13 cellular contexts compared by ENCODE assay signal in the genomic region with DNA sequence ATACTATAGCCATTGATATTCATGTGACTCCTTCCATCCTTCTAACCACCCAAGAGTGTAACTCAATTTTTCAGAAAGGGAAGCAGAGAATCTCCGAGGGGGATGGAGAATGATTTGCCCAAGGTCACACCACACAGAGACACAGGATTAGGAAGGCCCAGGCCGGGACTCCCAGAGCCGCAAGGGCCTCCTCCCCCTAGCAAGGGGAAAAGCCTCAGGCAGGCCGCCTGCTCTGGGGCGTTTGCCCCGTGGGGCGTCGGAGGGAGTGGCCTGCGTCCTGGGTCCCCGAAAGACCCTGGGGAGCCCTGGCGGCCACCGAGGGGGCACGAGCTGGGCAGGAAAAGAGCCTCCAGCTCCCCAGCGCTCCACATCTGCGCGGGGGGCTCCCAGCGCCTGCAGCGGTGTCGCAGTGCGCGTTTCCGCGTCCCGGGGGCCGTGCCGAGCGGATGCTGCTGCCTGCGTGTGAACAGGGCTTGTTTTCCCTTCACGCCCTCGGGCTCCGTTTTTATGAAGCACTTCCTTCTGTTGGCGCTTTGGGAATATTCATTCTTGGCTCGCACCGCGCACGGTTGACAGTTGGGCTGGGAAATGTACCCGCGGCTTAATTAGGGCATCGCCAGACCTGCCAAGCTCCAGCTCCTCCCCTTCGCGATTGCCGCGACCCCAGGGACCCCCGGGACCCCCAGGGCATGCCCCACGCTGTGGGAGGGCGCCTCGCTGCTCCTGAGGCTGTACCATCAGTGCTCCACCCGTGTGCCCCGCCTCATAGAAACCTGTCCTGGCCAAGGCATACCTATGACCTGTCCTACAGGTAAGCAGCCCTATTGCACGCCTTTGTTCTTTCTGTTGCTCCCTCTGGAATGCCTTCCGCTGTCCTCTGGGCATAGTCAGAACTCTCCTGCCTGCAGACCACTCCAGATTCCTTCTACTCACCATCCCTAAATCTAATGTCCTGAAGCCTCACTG.
DNase-seq lines count a peak whose midpoint lies in the region; ATAC-seq, FAIRE-seq and TF ChIP-seq lines count a peak whose summit lies in the region.
"Had no signal": no experiment of that assay in that cellular context is flagged by ENCODE, and none has a peak within 500 bp of the region (broad histone marks: within the 10 kb centered on the region; RNA-seq: fewer than 3 reads in every experiment).

No MANE protein-coding gene starts in this region.

- H3K27ac ChIP-seq in HUES64 (ENCODE audit: low read depth, low read length) = no peak overlapping the region
- no peak overlapping the region for H3K27ac ChIP-seq in colonic mucosa
- H3K27ac ChIP-seq in keratinocyte (ENCODE audit: control insufficient read depth, insufficient read depth, low read length) = no peak overlapping the region
- peak overlapping the region in 2 of 4 donors; percentile 7 to 13 for H3K27ac ChIP-seq in transverse colon
- H3K27ac ChIP-seq: HL-60 had no signal

- intact Hi-C loops in colonic mucosa (cut with DNase I) = no loop called here
- intact Hi-C loops in transverse colon (cut with DNase I; ENCODE audit: low total_unique reads) = no loop called here
- intact Hi-C loops in activated CD4-positive, alpha-beta T cell treated with anti-CD3 and anti-CD28 coated beads for 36 hours (cut with DNase I, micrococcal nuclease) = no loop called here

- in situ Hi-C loops in transverse colon (cut with MboI; ENCODE audit: low pct_ligation_motif_present in 1 of 4, low pct_unique_long_range_greater_than_20kb in 1 of 4, low sequenced_read_pairs in 3 of 4) (no loop called here), HAP-1 (cut with MboI; ENCODE audit: low sequenced_read_pairs) (no loop called here)

- 17% methylated on average over 51 of the region's 51 CpGs for WGBS in HUES64
- 11 to 48% methylated on average over 2 to 51 of the region's 51 CpGs for WGBS in transverse colon (ENCODE audit: low coverage in 1 of 2), 2 donors

- TF ChIP-seq CTCF in colonic mucosa (IDR thresholded peaks at IDR 0.05) (no peak), keratinocyte (optimal IDR thresholded peaks at IDR 0.05 in 1 of 3, IDR thresholded peaks at IDR 0.05 in 1 of 3, conservative IDR thresholded peaks at IDR 0.05 in 1 of 3; ENCODE audit: extremely low read depth in 1 of 3, insufficient read depth in 2 of 3, low read length in 3 of 3) (no peak), transverse colon (IDR thresholded peaks at IDR 0.05) (no peak)

- H3K27me3 ChIP-seq in HUES64 (ENCODE audit: insufficient read depth, low read length) = peaks cover 100% of the 10 kb centered on the region
- H3K27me3 ChIP-seq in colonic mucosa = no peaks in the 10 kb centered on the region
- H3K27me3 ChIP-seq in keratinocyte (ENCODE audit: control insufficient read depth, extremely low read depth, insufficient read depth, low read length) = peaks cover 8% of the 10 kb centered on the region
- H3K27me3 ChIP-seq in transverse colon = peaks cover 19% of the 10 kb centered on the region
- no peaks in the 10 kb centered on the region for H3K27me3 ChIP-seq in HAP-1 (ENCODE audit: low read depth)

- no peak for ATAC-seq in activated CD4-positive, alpha-beta T cell treated with anti-CD3 and anti-CD28 coated beads for 36 hours
- ATAC-seq in GM21576 (IDR thresholded peaks at IDR 0.05; ENCODE audit: unreplicated experiment) = no peak

- no peaks in the 10 kb centered on the region for H4K20me1 ChIP-seq in keratinocyte (ENCODE audit: control insufficient read depth, extremely low read depth, insufficient read depth, low read length)

- no peaks in the 10 kb centered on the region for H3K36me3 ChIP-seq in HUES64 (ENCODE audit: insufficient read depth, low read length)
- H3K36me3 ChIP-seq in colonic mucosa = no peaks in the 10 kb centered on the region
- H3K36me3 ChIP-seq in keratinocyte (ENCODE audit: control insufficient read depth in 2 of 2, extremely low read depth in 1 of 2, insufficient read depth in 2 of 2, low read length in 2 of 2) = no peaks in the 10 kb centered on the region
- no peaks in the 10 kb centered on the region for H3K36me3 ChIP-seq in transverse colon
- H3K36me3 ChIP-seq in HAP-1 (replicated peaks) = no peaks in the 10 kb centered on the region

- no peak overlapping the region for H3K4me3 Mint-ChIP-seq in activated CD4-positive, alpha-beta T cell treated with anti-CD3 and anti-CD28 coated beads for 36 hours
- H3K4me3 Mint-ChIP-seq: activated T-cell treated with anti-CD3 and anti-CD28 coated beads, Interleukin-2, amount 50 U/mL, for 24 hours; T-helper 1 cell treated with Interleukin-12 subunit alpha and Interleukin-12 subunit beta and Interleukin-4 antibody, amounts not matched to agents 30 μg/mL and 1 μg/mL, for 36 hours had no signal

- peaks cover 21% of the 10 kb centered on the region for H3K27me3 Mint-ChIP-seq in activated CD4-positive, alpha-beta T cell treated with anti-CD3 and anti-CD28 coated beads for 36 hours

- no peak for TF ChIP-seq POLR2A in transverse colon (IDR thresholded peaks at IDR 0.05)

- dilution Hi-C loops in keratinocyte (cut with MboI; ENCODE audit: extremely low pct_ligation_motif_present, low sequenced_read_pairs) = no loop called here

- no peaks in the 10 kb centered on the region for H3K36me3 Mint-ChIP-seq in activated CD4-positive, alpha-beta T cell treated with anti-CD3 and anti-CD28 coated beads for 36 hours (ENCODE audit: low read depth)

- no peaks in the 10 kb centered on the region for H3K9me1 ChIP-seq in keratinocyte (ENCODE audit: control insufficient read depth, extremely low read depth, insufficient read depth, low read length)

- H3K27ac Mint-ChIP-seq in activated CD4-positive, alpha-beta T cell treated with anti-CD3 and anti-CD28 coated beads for 36 hours = no peak overlapping the region
- H3K27ac Mint-ChIP-seq: activated T-cell treated with anti-CD3 and anti-CD28 coated beads, Interleukin-2, amount 50 U/mL, for 24 hours; T-helper 1 cell treated with Interleukin-12 subunit alpha and Interleukin-12 subunit beta and Interleukin-4 antibody, amounts not matched to agents 30 μg/mL and 1 μg/mL, for 36 hours had no signal

- CTCF ChIA-PET in activated CD4-positive, alpha-beta T cell treated with anti-CD3 and anti-CD28 coated beads for 36 hours (lab: Charles Lee) = interaction anchor here (0.6 kb wide), 1 partner anchor 521 kb away, joined by 3 read pairs; no protein-coding TSS in a partner anchor

- no peaks in the 10 kb centered on the region for H3K4me1 Mint-ChIP-seq in activated CD4-positive, alpha-beta T cell treated with anti-CD3 and anti-CD28 coated beads for 36 hours

- H3K4me1 ChIP-seq in HUES64 (ENCODE audit: insufficient read depth, low read length) (peaks cover 23% of the 10 kb centered on the region), colonic mucosa (no peaks in the 10 kb centered on the region), keratinocyte (ENCODE audit: control insufficient read depth, extremely low read depth, insufficient read depth, low read length) (peaks cover 8% of the 10 kb centered on the region), transverse colon (peaks cover 0 to 11% (median 9%) of the 10 kb centered on the region in 4 donors), HAP-1 (no peaks in the 10 kb centered on the region)

- H3K9me3 Mint-ChIP-seq in activated CD4-positive, alpha-beta T cell treated with anti-CD3 and anti-CD28 coated beads for 36 hours (ENCODE audit: low read depth) = no peaks in the 10 kb centered on the region
- H3K9me3 Mint-ChIP-seq: activated T-cell treated with anti-CD3 and anti-CD28 coated beads, Interleukin-2, amount 50 U/mL, for 24 hours; T-helper 1 cell treated with Interleukin-12 subunit alpha and Interleukin-12 subunit beta and Interleukin-4 antibody, amounts not matched to agents 30 μg/mL and 1 μg/mL, for 36 hours had no signal

- DNase-seq in colonic mucosa = peak; percentile 37
- no peak for DNase-seq in keratinocyte (ENCODE audit: low read depth, low spot score)
- DNase-seq in transverse colon = peak; percentile 37
- DNase-seq in activated CD4-positive, alpha-beta T cell treated with anti-CD3 and anti-CD28 coated beads for 36 hours = no peak
- no peak for DNase-seq in HAP-1 (ENCODE audit: low spot score in 2 of 2)
- DNase-seq: activated T-cell treated with anti-CD3 and anti-CD28 coated beads, Interleukin-2, amount 50 U/mL, for 24 hours; effector memory CD4-positive, alpha-beta T cell; NCI-H2171; stimulated activated CD4-positive, alpha-beta T cell treated with anti-CD3 and anti-CD28 coated beads, Interleukin-4, amount 100 ng/mL, for 4 hours had no signal

- TF ChIP-seq EP300 in transverse colon (IDR thresholded peaks at IDR 0.05; ENCODE audit: low read depth) = no peak

- H3K4me3 ChIP-seq in HUES64 (ENCODE audit: low read length) (peak overlapping the region; percentile 42), colonic mucosa (peak overlapping the region; percentile 0), keratinocyte (ENCODE audit: control insufficient read depth in 2 of 3, extremely low read depth in 1 of 3, insufficient read depth in 2 of 3, low read depth in 1 of 3, low read length in 3 of 3) (peak overlapping the region in 1 of 3 experiments; percentile 34), transverse colon (peak overlapping the region in 2 of 4 donors; percentile 23 to 26), HAP-1 (no peak overlapping the region)

- H3K9ac ChIP-seq in HUES64 (ENCODE audit: low read depth, low read length) (no peak overlapping the region), colonic mucosa (ENCODE audit: low read depth in 2 of 2, low read length in 2 of 2) (peak overlapping the region in 1 of 2 donors; percentile 24), keratinocyte (ENCODE audit: control insufficient read depth, extremely low read depth, insufficient read depth, low read length) (no peak overlapping the region)

- peak overlapping the region; percentile 57 for H3K4me2 ChIP-seq in keratinocyte (ENCODE audit: control insufficient read depth, extremely low read depth, insufficient read depth, low read depth, low read length)

- FAIRE-seq in keratinocyte (lab: Jason Lieb, UNC) = peak; percentile 23

- POLR2A ChIA-PET in activated CD4-positive, alpha-beta T cell treated with anti-CD3 and anti-CD28 coated beads for 36 hours (lab: Charles Lee) = no interaction called here

- no peaks in the 10 kb centered on the region for H3K79me2 ChIP-seq in keratinocyte (ENCODE audit: control insufficient read depth, insufficient read depth, low read length)

- no peaks in the 10 kb centered on the region for H3K9me3 ChIP-seq in HUES64 (ENCODE audit: insufficient read depth, low read depth, low read length)
- no peaks in the 10 kb centered on the region for H3K9me3 ChIP-seq in colonic mucosa
- no peaks in the 10 kb centered on the region for H3K9me3 ChIP-seq in keratinocyte (ENCODE audit: control insufficient read depth, low read depth, low read length)
- no peaks in the 10 kb centered on the region for H3K9me3 ChIP-seq in transverse colon
- H3K9me3 ChIP-seq in HAP-1 = no peaks in the 10 kb centered on the region

- H2AFZ ChIP-seq in keratinocyte (ENCODE audit: control insufficient read depth, low read length) = peak overlapping the region; percentile 34

Comparison
In these comparisons a context has a peak if more than half of its experiments do, and no peak if none do; other contexts are left out.
1. DNase-seq: peak in colonic mucosa (single experiment) and transverse colon (single experiment); none in keratinocyte (single experiment), activated CD4-positive, alpha-beta T cell treated with anti-CD3 and anti-CD28 coated beads for 36 hours (single experiment) and HAP-1 (0 of 2).